Comparison of ENCODE assay signal across 11 cellular contexts in the genomic region with DNA sequence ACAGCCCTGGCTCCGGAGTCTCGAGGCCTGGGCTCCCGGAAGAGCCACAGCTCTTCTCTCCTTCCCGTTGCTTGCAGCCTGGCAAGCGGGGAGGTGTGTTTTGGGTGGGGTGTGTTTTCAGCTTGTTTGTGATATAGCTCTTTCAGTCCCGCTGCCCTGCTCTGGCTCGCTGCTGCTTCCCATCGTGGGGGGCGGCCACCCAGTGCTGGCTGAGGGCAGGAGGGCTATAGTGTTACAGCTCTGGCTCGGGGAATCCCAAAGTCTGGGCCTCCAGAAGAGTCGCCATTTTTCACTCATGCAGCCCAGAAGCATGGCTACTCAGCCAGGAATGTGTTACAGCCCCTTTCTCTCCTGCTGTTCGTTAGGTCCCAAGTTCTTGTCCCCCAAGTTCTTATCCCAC. TPM values are rescaled to one million over a fixed set of nuclear protein-coding genes. Genes with fewer than 3 reads are reported as not detected.
"Had no signal": no experiment of that assay in that cellular context is flagged by ENCODE, and none has a peak within 500 bp of the region (broad histone marks: within the 10 kb centered on the region; RNA-seq: fewer than 3 reads in every experiment).

No MANE protein-coding gene starts in this region.

- H3K9ac ChIP-seq: KMS-11 had no signal

- H3K4me3 ChIP-seq: K562 had no signal

- DNase-seq: IMR-90, KBM-7, KG1 had no signal

- FAIRE-seq: HepG2, HTR-8/SVneo, K562 had no signal

- H3K4me2 ChIP-seq: KMS-11 had no signal

- H3K27ac ChIP-seq: HL-60, KMS-11 had no signal

RNA-seq across cellular contexts. Expression of a gene that starts 2.2 kb away (rescaled TPM):
- total RNA-seq: HT-29 had no signal

RNA-seq across cellular contexts. Expression of a gene that starts 14.5 kb away (rescaled TPM):
- total RNA-seq: HT-29, HT1080 had no signal

RNA-seq across cellular contexts. Expression of a gene that starts 24.6 kb away (rescaled TPM):
- total RNA-seq: HT-29, HT1080, IMR-90, K562 had no signal
- polyA plus RNA-seq: IgD-negative memory B cell, K562 had no signal

RNA-seq across cellular contexts. Expression of a gene that starts 52.9 kb away (rescaled TPM):
- total RNA-seq: HT-29 had no signal
